1 cellular context compared by ENCODE assay signal in genomic region chr12:12645485-12645884, GRCh38.
TF ChIP-seq lines count a peak whose summit lies in the region.

No MANE protein-coding gene starts in this region.

TF ChIP-seq in GM12878, 131 proteins besides CTCF, POLR2A, EP300 and RAD21 (continued from another document):
- TF ChIP-seq RB1 (IDR thresholded peaks at IDR 0.05; ENCODE audit: borderline replicate concordance) (0 out of 2 replicates have a peak, but pooled peaks have one; percentile 22), CREM (IDR thresholded peaks at IDR 0.05; ENCODE audit: low read depth) (no peak), GABPA (IDR thresholded peaks at IDR 0.05; ENCODE audit: low read depth) (no peak), JUND (IDR thresholded peaks at IDR 0.05; ENCODE audit: low read depth, low read length) (no peak), HCFC1 (IDR thresholded peaks at IDR 0.05; ENCODE audit: low read length) (no peak), RELB (IDR thresholded peaks at IDR 0.05; ENCODE audit: low read depth) (no peak), TARDBP (IDR thresholded peaks at IDR 0.05; ENCODE audit: borderline replicate concordance) (no peak), GATAD2B (conservative IDR thresholded peaks at IDR 0.05; ENCODE audit: low read depth) (no peak), MYB (IDR thresholded peaks at IDR 0.05; ENCODE audit: borderline replicate concordance, low read depth, low read length) (no peak), RUNX3 (IDR thresholded peaks at IDR 0.05; ENCODE audit: low read length) (no peak), SIX5 (IDR thresholded peaks at IDR 0.05; ENCODE audit: low read depth, low read length, severe bottlenecking) (no peak), RAD51 (IDR thresholded peaks at IDR 0.05) (no peak), CBFB (IDR thresholded peaks at IDR 0.05; ENCODE audit: low read depth) (0 out of 2 replicates have a peak, but pooled peaks have one; percentile 4), KLF5 (IDR thresholded peaks at IDR 0.05; ENCODE audit: partially characterized antibody) (no peak), KAT2A (conservative IDR thresholded peaks at IDR 0.05; ENCODE audit: control insufficient read depth, low read depth, low read length) (no peak), POU2F2 (IDR thresholded peaks at IDR 0.05; ENCODE audit: borderline replicate concordance, low read depth, low read length) (no peak), SREBF2 (IDR thresholded peaks at IDR 0.05; ENCODE audit: low read length) (no peak), ZBTB33 (IDR thresholded peaks at IDR 0.05) (no peak), FOXM1 (IDR thresholded peaks at IDR 0.05; ENCODE audit: low read depth, low read length) (0 out of 2 replicates have a peak, but pooled peaks have one; percentile 12), SIN3A (IDR thresholded peaks at IDR 0.05; ENCODE audit: low read depth, low read length) (no peak), SP1 (IDR thresholded peaks at IDR 0.05; ENCODE audit: low read depth, low read length) (no peak), BCL11A (IDR thresholded peaks at IDR 0.05; ENCODE audit: low read depth, low read length) (no peak), SREBF1 (IDR thresholded peaks at IDR 0.05; ENCODE audit: low read length) (no peak), PBX3 (IDR thresholded peaks at IDR 0.05; ENCODE audit: insufficient replicate concordance, low read depth, low read length) (no peak), TCF12 (IDR thresholded peaks at IDR 0.05; ENCODE audit: low read depth, low read length) (peak; percentile 69; the same call in 1 of the 2 replicates), ZNF592 (IDR thresholded peaks at IDR 0.05) (no peak), JUNB (IDR thresholded peaks at IDR 0.05) (no peak), MAX (IDR thresholded peaks at IDR 0.05; ENCODE audit: low read depth, low read length) (no peak), LARP7 (IDR thresholded peaks at IDR 0.05) (no peak), USF2 (IDR thresholded peaks at IDR 0.05; ENCODE audit: borderline replicate concordance, low read depth, low read length) (no peak), IKZF1 (conservative IDR thresholded peaks at IDR 0.05) (no peak), NRF1 (conservative IDR thresholded peaks at IDR 0.05; ENCODE audit: low read depth, low read length) (no peak), POLR2AphosphoS5 (IDR thresholded peaks at IDR 0.05; ENCODE audit: low read length) (no peak), YBX1 (IDR thresholded peaks at IDR 0.05) (no peak), BACH1 (IDR thresholded peaks at IDR 0.05; ENCODE audit: borderline replicate concordance) (no peak), SMC3 (IDR thresholded peaks at IDR 0.05; ENCODE audit: borderline replicate concordance, low read length) (peak; percentile 79), PKNOX1 (IDR thresholded peaks at IDR 0.05) (0 out of 2 replicates have a peak, but pooled peaks have one; percentile 4), ZSCAN29 (IDR thresholded peaks at IDR 0.05) (no peak)
TF ChIP-seq in GM12878: peak in this region for 6.
